ENCODE assay signal across 9 cellular contexts in the genomic region with DNA sequence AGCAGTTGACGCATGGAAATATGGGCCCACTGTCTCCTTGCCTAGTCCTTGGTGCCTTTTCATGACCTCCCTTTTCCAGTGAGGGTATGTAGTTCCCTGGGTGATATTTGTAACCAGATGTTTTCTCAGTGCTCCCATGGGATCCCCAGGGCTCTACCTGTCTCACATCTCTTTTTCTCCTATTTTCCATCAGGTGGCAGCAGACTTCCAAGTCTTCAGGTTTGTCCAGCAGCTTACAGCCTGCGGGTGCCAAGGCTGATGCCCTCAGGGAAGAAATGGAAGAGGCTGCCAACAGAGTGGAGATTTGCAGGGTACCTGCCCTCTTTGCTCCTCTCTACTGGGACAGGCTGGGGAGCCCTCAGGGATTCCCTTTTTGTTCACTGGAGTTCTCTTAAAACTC.
DNase-seq lines count a peak whose midpoint lies in the region; ATAC-seq and TF ChIP-seq lines count a peak whose summit lies in the region.
"Had no signal": no experiment of that assay in that cellular context is flagged by ENCODE, and none has a peak within 500 bp of the region (broad histone marks: within the 10 kb centered on the region; RNA-seq: fewer than 3 reads in every experiment).

No MANE protein-coding gene starts in this region.

- H3K27me3 ChIP-seq in DND-41 (ENCODE audit: insufficient read depth, low read length, poor library complexity) (no peaks in the 10 kb centered on the region), testis (no peaks in the 10 kb centered on the region)
- H3K27me3 ChIP-seq: spleen had no signal

- no peak for TF ChIP-seq POLR2A in testis (IDR thresholded peaks at IDR 0.05)

- H3K4me1 Mint-ChIP-seq in mesothelial cell of epicardium, result peaks cover 14% of the 10 kb centered on the region

- H3K36me3 ChIP-seq in DND-41 (ENCODE audit: insufficient read depth, low read length) (no peaks in the 10 kb centered on the region), testis (ENCODE audit: low read depth, missing control alignments) (no peaks in the 10 kb centered on the region)
- H3K36me3 ChIP-seq: spleen had no signal

- H3K4me1 ChIP-seq in DND-41 (ENCODE audit: insufficient read depth, low read length), result peaks cover 9% of the 10 kb centered on the region; the same call in 1 of the 2 replicates
- H3K4me1 ChIP-seq in testis, result no peaks in the 10 kb centered on the region

- no peak overlapping the region for H3K4me2 ChIP-seq in DND-41 (ENCODE audit: insufficient read depth, low read length)

- H3K36me3 Mint-ChIP-seq in mesothelial cell of epicardium, result peaks cover 18% of the 10 kb centered on the region

- TF ChIP-seq CTCF in DND-41 (IDR thresholded peaks at IDR 0.05; ENCODE audit: borderline replicate concordance, extremely low read depth, low read length, poor library complexity, severe bottlenecking) (peak; percentile 19), VCaP (conservative IDR thresholded peaks at IDR 0.05) (peak; percentile 75), testis (IDR thresholded peaks at IDR 0.05) (no peak), mesothelial cell of epicardium (IDR thresholded peaks at IDR 0.05; ENCODE audit: unreplicated experiment) (no peak)

- H3K9me3 ChIP-seq in DND-41 (ENCODE audit: insufficient read depth, low read length, severe bottlenecking), result no peaks in the 10 kb centered on the region
- no peaks in the 10 kb centered on the region for H3K9me3 ChIP-seq in testis
- H3K9me3 ChIP-seq: spleen had no signal

- H3K27ac ChIP-seq in DND-41 (ENCODE audit: low read length) (no peak overlapping the region), VCaP (no peak overlapping the region), testis (no peak overlapping the region)
- H3K27ac ChIP-seq: spleen had no signal

- no peak for ATAC-seq in DND-41 (ENCODE audit: insufficient read depth, low read depth)

- no peak overlapping the region for H3K4me3 ChIP-seq in DND-41 (ENCODE audit: low read depth in 1 of 2, low read length in 2 of 2)
- H3K4me3 ChIP-seq in testis, result no peak overlapping the region
- H3K4me3 ChIP-seq: spleen had no signal

- WGBS in testis, 2 donors, result 36 to 78% methylated on average over 2 of the region's 2 CpGs

- no peaks in the 10 kb centered on the region for H3K79me2 ChIP-seq in DND-41 (ENCODE audit: insufficient read depth, low read length)

- intact Hi-C loops in testis (cut with DNase I; ENCODE audit: low total_unique reads), result no loop called here

- DNase-seq in DND-41, result no peak
- DNase-seq in HT-29 (ENCODE audit: low spot score), result peak; percentile 11
- peak; percentile 56 for DNase-seq in kidney tubule cell (ENCODE audit: low spot score)
- no peak for DNase-seq in superior temporal gyrus (ENCODE audit: extremely low spot score)
- DNase-seq in AG20443 (ENCODE audit: low spot score), result no peak
- DNase-seq in testis, result no peak
- DNase-seq in mesothelial cell of epicardium (ENCODE audit: low spot score in 2 of 2, unreplicated experiment in 2 of 2), result no peak
- DNase-seq: spleen had no signal

- no peaks in the 10 kb centered on the region for H3K27me3 Mint-ChIP-seq in mesothelial cell of epicardium (ENCODE audit: low read depth)

- no peak overlapping the region for H3K27ac Mint-ChIP-seq in mesothelial cell of epicardium

- no peaks in the 10 kb centered on the region for H4K20me1 ChIP-seq in DND-41 (ENCODE audit: insufficient read depth, low read length)

- no peak overlapping the region for H3K9ac ChIP-seq in DND-41 (ENCODE audit: low read depth, low read length)

- H3K9me3 Mint-ChIP-seq in mesothelial cell of epicardium, result peaks cover 10% of the 10 kb centered on the region

- no peak overlapping the region for H3K4me3 Mint-ChIP-seq in mesothelial cell of epicardium

- no peak overlapping the region for H2AFZ ChIP-seq in DND-41 (ENCODE audit: low read depth, low read length)

Comparison
In these comparisons a context has a peak if more than half of its experiments do, and no peak if none do; other contexts are left out.
1. DNase-seq: peak in HT-29 (single experiment) and kidney tubule cell (single experiment); none in DND-41 (single experiment), superior temporal gyrus (single experiment), AG20443 (single experiment), testis (single experiment) and mesothelial cell of epicardium (0 of 2).
2. CTCF ChIP-seq: peak in DND-41 (single experiment) and VCaP (single experiment); none in testis (0 of 3) and mesothelial cell of epicardium (single experiment).